ENCODE assay signal across 35 cellular contexts in genomic region chr4:17528526-17529165, GRCh38. TPM values are rescaled to one million over a fixed set of nuclear protein-coding genes. Genes with fewer than 3 reads are reported as not detected.
"Had no signal": no experiment of that assay in that cellular context is flagged by ENCODE, and none has a peak within 500 bp of the region (broad histone marks: within the 10 kb centered on the region; RNA-seq: fewer than 3 reads in every experiment).

No MANE protein-coding gene starts in this region.

- H3K36me3 ChIP-seq: ascending aorta, breast epithelium, cardiac muscle cell, colonic mucosa, esophagus squamous epithelium, WERI-Rb-1 had no signal

- H3K36me3 Mint-ChIP-seq: activated naive CD4-positive, alpha-beta T cell treated with anti-CD3 and anti-CD28 coated beads, Interleukin-2, amount 50 U/mL, for 24 hours; activated naive CD8-positive, alpha-beta T cell treated with anti-CD3 and anti-CD28 coated beads, Interleukin-2, amount 10 ng/mL, durations not matched to agents 7 days and 5 days; brain had no signal

- H3K9me3 Mint-ChIP-seq: activated B cell treated with CpG ODN at 0.5 μM for 24 hours; activated CD8-positive, alpha-beta T cell treated with anti-CD3 and anti-CD28 coated beads for 36 hours; activated naive CD4-positive, alpha-beta T cell treated with anti-CD3 and anti-CD28 coated beads for 36 hours; activated naive CD4-positive, alpha-beta T cell treated with anti-CD3 and anti-CD28 coated beads, Interleukin-2, amount 50 U/mL, for 24 hours; activated naive CD8-positive, alpha-beta T cell treated with anti-CD3 and anti-CD28 coated beads, Interleukin-2, amount 10 ng/mL, durations not matched to agents 7 days and 5 days; activated T-cell treated with anti-CD3 and anti-CD28 coated beads, Interleukin-2, amount 50 U/mL, for 4 hours; activated T-helper 17 cell treated with anti-CD3 and anti-CD28 coated beads, Interleukin-2, amount 50 U/mL, for 72 hours; brain; T-helper 2 cell treated with Interferon-gamma antibody and Interleukin-4, amounts not matched to agents 5 μg/mL and 100 μg/mL, for 36 hours had no signal

- H3K27ac Mint-ChIP-seq: activated B cell treated with CpG ODN at 0.5 μM for 24 hours; activated CD8-positive, alpha-beta T cell treated with anti-CD3 and anti-CD28 coated beads for 36 hours; activated naive CD4-positive, alpha-beta T cell treated with anti-CD3 and anti-CD28 coated beads for 36 hours; activated naive CD4-positive, alpha-beta T cell treated with anti-CD3 and anti-CD28 coated beads, Interleukin-2, amount 50 U/mL, for 24 hours; activated naive CD8-positive, alpha-beta T cell treated with anti-CD3 and anti-CD28 coated beads, Interleukin-2, amount 10 ng/mL, durations not matched to agents 7 days and 5 days; activated T-helper 17 cell treated with anti-CD3 and anti-CD28 coated beads, Interleukin-2, amount 50 U/mL, for 72 hours; brain; T-helper 17 cell; T-helper 2 cell treated with Interferon-gamma antibody and Interleukin-4, amounts not matched to agents 5 μg/mL and 100 μg/mL, for 36 hours had no signal

- ATAC-seq: activated CD4-positive, CD25-positive, alpha-beta regulatory T cell treated with anti-CD3 and anti-CD28 coated beads, Interleukin-2, amount 50 U/mL, for 24 hours; activated CD8-positive, alpha-beta T cell treated with anti-CD3 and anti-CD28 coated beads for 36 hours; activated T-cell treated with anti-CD3 and anti-CD28 coated beads, Interleukin-2, amount 50 U/mL, for 4 hours; activated T-helper 17 cell treated with anti-CD3 and anti-CD28 coated beads, Interleukin-2, amount 50 U/mL, for 72 hours; T-helper 17 cell had no signal

- H3K4me1 ChIP-seq: ascending aorta, breast epithelium, colonic mucosa, esophagus squamous epithelium had no signal

- H3K27me3 ChIP-seq: ascending aorta, breast epithelium, cardiac muscle cell, colonic mucosa had no signal

- H3K9me3 ChIP-seq: ascending aorta, breast epithelium, colonic mucosa, esophagus squamous epithelium had no signal

- DNase-seq: activated B cell treated with CpG ODN at 0.5 μM for 24 hours; activated CD4-positive, alpha-beta T cell treated with anti-CD3 and anti-CD28 coated beads for 48 hours; activated CD4-positive, alpha-beta T cell treated with anti-CD3 and anti-CD28 coated beads, Interleukin-2, amount 50 U/mL, for 1 hour; activated CD4-positive, alpha-beta T cell treated with anti-CD3 and anti-CD28 coated beads, Interleukin-2, amount 50 U/mL, for 48 hours; activated CD8-positive, alpha-beta memory T cell treated with anti-CD3 and anti-CD28 coated beads for 24 hours; activated CD8-positive, alpha-beta T cell treated with anti-CD3 and anti-CD28 coated beads for 36 hours; activated effector memory CD4-positive, alpha-beta T cell treated with Interleukin-2 at 50 U/mL for 16 hours; activated gamma-delta T cell treated with Interleukin-2 at 50 U/mL for 16 hours; activated naive CD4-positive, alpha-beta T cell treated with anti-CD3 and anti-CD28 coated beads for 36 hours; activated naive CD8-positive, alpha-beta T cell treated with anti-CD3 and anti-CD28 coated beads, Interleukin-2, amount 10 ng/mL, durations not matched to agents 7 days and 5 days; activated T-cell treated with anti-CD3 and anti-CD28 coated beads, Interleukin-2, amount 50 U/mL, for 4 hours; central memory CD4-positive, alpha-beta T cell; cerebellar nuclear complex; colonic mucosa; effector CD8-positive, alpha-beta T cell; esophagus squamous epithelium; T-helper 1 cell; T-helper 17 cell; T1000; WERI-Rb-1 had no signal

- H3K4me3 ChIP-seq: ascending aorta, breast epithelium, cardiac muscle cell, colonic mucosa, esophagus squamous epithelium had no signal

- H3K27ac ChIP-seq: ascending aorta, breast epithelium, cardiac muscle cell, colonic mucosa, epithelial cell of prostate, esophagus squamous epithelium, WERI-Rb-1 had no signal

RNA-seq across cellular contexts. Expression of gene CLRN2, which starts 13.7 kb away (rescaled TPM):
- total RNA-seq: activated B cell treated with CpG ODN at 0.5 μM for 24 hours; activated CD8-positive, alpha-beta T cell treated with anti-CD3 and anti-CD28 coated beads for 36 hours; activated naive CD4-positive, alpha-beta T cell treated with anti-CD3 and anti-CD28 coated beads for 36 hours; activated naive CD8-positive, alpha-beta T cell treated with anti-CD3 and anti-CD28 coated beads, Interleukin-2, amount 10 ng/mL, durations not matched to agents 7 days and 5 days; activated T-cell treated with anti-CD3 and anti-CD28 coated beads, Interleukin-2, amount 50 U/mL, for 4 hours; activated T-helper 17 cell treated with anti-CD3 and anti-CD28 coated beads, Interleukin-2, amount 50 U/mL, for 72 hours; ascending aorta; breast epithelium; cardiac muscle cell; colonic mucosa; dermis microvascular lymphatic vessel endothelial cell; endothelial cell of umbilical vein; esophagus squamous epithelium; fibroblast of lung; fibroblast of villous mesenchyme; frontal cortex; T-helper 17 cell had no signal
- polyA plus RNA-seq: cardiac muscle cell, endothelial cell of umbilical vein, esophagus, fibroblast of lung had no signal
